In genomic region chr2:17398770-17399169, GRCh38 we compare ENCODE assay signal across 29 cellular contexts.
"Had no signal": no experiment of that assay in that cellular context is flagged by ENCODE, and none has a peak within 500 bp of the region (broad histone marks: within the 10 kb centered on the region; RNA-seq: fewer than 3 reads in every experiment).

No MANE protein-coding gene starts in this region.

- H3K4me1 ChIP-seq: left ventricle myocardium inferior, pancreas, prostate gland, sigmoid colon, spleen, suprapubic skin, tibial artery, upper lobe of right lung had no signal

- H3K36me3 Mint-ChIP-seq: naive thymus-derived CD4-positive, alpha-beta T cell; natural killer cell treated with Interleukin-12 subunit alpha and Interleukin-12 subunit beta and Interleukin-15 and Interleukin-18, amount 100 ng/mL, for 72 hours; stimulated activated effector memory CD8-positive, alpha-beta T cell treated with anti-CD3 and anti-CD28 coated beads, Interleukin-12 subunit alpha, Interleukin-12 subunit beta, amount 100 ng/mL, for 72 hours had no signal

- ATAC-seq: mucosa of descending colon; naive thymus-derived CD4-positive, alpha-beta T cell; natural killer cell treated with Interleukin-12 subunit alpha and Interleukin-12 subunit beta and Interleukin-15 and Interleukin-18, amount 100 ng/mL, for 72 hours; pancreas; right cardiac atrium; stimulated activated effector memory CD8-positive, alpha-beta T cell treated with anti-CD3 and anti-CD28 coated beads, Interleukin-12 subunit alpha, Interleukin-12 subunit beta, amount 100 ng/mL, for 72 hours; upper lobe of right lung had no signal

- FAIRE-seq: pancreas, small intestine, urothelium cell line had no signal

- H3K27me3 ChIP-seq: hepatocyte, pancreas, sigmoid colon, spleen, suprapubic skin, tibial artery, upper lobe of right lung had no signal

- H3K4me3 Mint-ChIP-seq: naive thymus-derived CD4-positive, alpha-beta T cell; natural killer cell treated with Interleukin-12 subunit alpha and Interleukin-12 subunit beta and Interleukin-15 and Interleukin-18, amount 100 ng/mL, for 72 hours; neural crest cell; stimulated activated effector memory CD8-positive, alpha-beta T cell treated with anti-CD3 and anti-CD28 coated beads, Interleukin-12 subunit alpha, Interleukin-12 subunit beta, amount 100 ng/mL, for 72 hours; stimulated activated naive CD8-positive, alpha-beta T cell treated with anti-CD3 and anti-CD28 coated beads, Interleukin-15, Interleukin-2, amounts not matched to agents 100 ng/mL and 50 ng/mL, for 24 hours had no signal

- H3K9me3 ChIP-seq: prostate gland, suprapubic skin had no signal

- H3K79me2 ChIP-seq: hepatocyte had no signal

- H3K4me1 Mint-ChIP-seq: naive thymus-derived CD4-positive, alpha-beta T cell; neural crest cell; stimulated activated effector memory CD8-positive, alpha-beta T cell treated with anti-CD3 and anti-CD28 coated beads, Interleukin-12 subunit alpha, Interleukin-12 subunit beta, amount 100 ng/mL, for 72 hours had no signal

- H3K36me3 ChIP-seq: left ventricle myocardium inferior, pancreas, prostate gland, sigmoid colon, spleen, suprapubic skin, thoracic aorta, tibial artery, upper lobe of right lung had no signal

- H3K27me3 Mint-ChIP-seq: naive thymus-derived CD4-positive, alpha-beta T cell; natural killer cell treated with Interleukin-12 subunit alpha and Interleukin-12 subunit beta and Interleukin-15 and Interleukin-18, amount 100 ng/mL, for 72 hours; stimulated activated naive CD8-positive, alpha-beta T cell treated with anti-CD3 and anti-CD28 coated beads, Interleukin-15, Interleukin-2, amounts not matched to agents 100 ng/mL and 50 ng/mL, for 24 hours had no signal

- H3K4me3 ChIP-seq: hepatocyte, left ventricle myocardium inferior, lung, mucosa of descending colon, pancreas, prostate gland, sigmoid colon, spleen, suprapubic skin, thoracic aorta, tibial artery, upper lobe of right lung had no signal

- H3K27ac Mint-ChIP-seq: naive thymus-derived CD4-positive, alpha-beta T cell; natural killer cell treated with Interleukin-12 subunit alpha and Interleukin-12 subunit beta and Interleukin-15 and Interleukin-18, amount 100 ng/mL, for 72 hours; stimulated activated effector memory CD8-positive, alpha-beta T cell treated with anti-CD3 and anti-CD28 coated beads, Interleukin-12 subunit alpha, Interleukin-12 subunit beta, amount 100 ng/mL, for 72 hours; stimulated activated naive CD8-positive, alpha-beta T cell treated with anti-CD3 and anti-CD28 coated beads, Interleukin-15, Interleukin-2, amounts not matched to agents 100 ng/mL and 50 ng/mL, for 24 hours had no signal

- H3K27ac ChIP-seq: hepatocyte, left ventricle myocardium inferior, pancreas, prostate gland, sigmoid colon, spleen, suprapubic skin, thoracic aorta, tibial artery, upper lobe of right lung had no signal

- DNase-seq: islet precursor cell; left ventricle myocardium inferior; mesendoderm; midbrain; mucosa of descending colon; naive thymus-derived CD4-positive, alpha-beta T cell; nucleus accumbens; pancreas; posterior cingulate gyrus; retina; right cardiac atrium; sigmoid colon; small intestine; spleen; stimulated activated CD4-positive, alpha-beta T cell treated with anti-CD3 and anti-CD28 coated beads, Interleukin-4, amount 100 ng/mL, for 24 hours; stimulated activated naive CD4-positive, alpha-beta T cell; tibial artery; trophoblast cell; upper lobe of right lung had no signal

- H2AFZ ChIP-seq: hepatocyte had no signal

- H3K4me2 ChIP-seq: hepatocyte had no signal
